Comparison of ENCODE assay signal across 2 cellular contexts in the genomic region with DNA sequence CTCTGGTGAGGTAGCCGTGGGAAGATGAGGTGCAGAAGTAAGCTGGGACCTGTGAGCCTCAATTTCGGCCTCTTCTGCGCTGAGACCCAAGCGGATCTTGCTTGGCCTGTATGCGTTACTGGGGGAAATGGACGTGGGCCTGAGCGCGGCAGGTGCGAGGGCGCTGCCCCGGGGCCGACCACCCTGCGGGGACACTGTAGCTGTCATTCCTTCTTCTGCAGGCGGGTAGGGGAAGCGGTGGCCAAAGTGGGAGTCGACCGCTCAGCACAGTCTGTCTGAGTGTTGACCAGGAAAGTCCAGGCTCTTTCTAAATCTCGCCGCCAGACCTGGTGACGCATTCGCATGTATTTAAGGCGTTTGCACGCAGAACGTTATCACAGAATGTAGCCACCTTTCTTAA.
TF ChIP-seq lines count a peak whose summit lies in the region.

No MANE protein-coding gene starts in this region.

TF ChIP-seq in GM23338, 12 proteins besides CTCF, POLR2A, EP300 and RAD21 (continued from another document and continues in another):
- TF ChIP-seq, protein P1, sequence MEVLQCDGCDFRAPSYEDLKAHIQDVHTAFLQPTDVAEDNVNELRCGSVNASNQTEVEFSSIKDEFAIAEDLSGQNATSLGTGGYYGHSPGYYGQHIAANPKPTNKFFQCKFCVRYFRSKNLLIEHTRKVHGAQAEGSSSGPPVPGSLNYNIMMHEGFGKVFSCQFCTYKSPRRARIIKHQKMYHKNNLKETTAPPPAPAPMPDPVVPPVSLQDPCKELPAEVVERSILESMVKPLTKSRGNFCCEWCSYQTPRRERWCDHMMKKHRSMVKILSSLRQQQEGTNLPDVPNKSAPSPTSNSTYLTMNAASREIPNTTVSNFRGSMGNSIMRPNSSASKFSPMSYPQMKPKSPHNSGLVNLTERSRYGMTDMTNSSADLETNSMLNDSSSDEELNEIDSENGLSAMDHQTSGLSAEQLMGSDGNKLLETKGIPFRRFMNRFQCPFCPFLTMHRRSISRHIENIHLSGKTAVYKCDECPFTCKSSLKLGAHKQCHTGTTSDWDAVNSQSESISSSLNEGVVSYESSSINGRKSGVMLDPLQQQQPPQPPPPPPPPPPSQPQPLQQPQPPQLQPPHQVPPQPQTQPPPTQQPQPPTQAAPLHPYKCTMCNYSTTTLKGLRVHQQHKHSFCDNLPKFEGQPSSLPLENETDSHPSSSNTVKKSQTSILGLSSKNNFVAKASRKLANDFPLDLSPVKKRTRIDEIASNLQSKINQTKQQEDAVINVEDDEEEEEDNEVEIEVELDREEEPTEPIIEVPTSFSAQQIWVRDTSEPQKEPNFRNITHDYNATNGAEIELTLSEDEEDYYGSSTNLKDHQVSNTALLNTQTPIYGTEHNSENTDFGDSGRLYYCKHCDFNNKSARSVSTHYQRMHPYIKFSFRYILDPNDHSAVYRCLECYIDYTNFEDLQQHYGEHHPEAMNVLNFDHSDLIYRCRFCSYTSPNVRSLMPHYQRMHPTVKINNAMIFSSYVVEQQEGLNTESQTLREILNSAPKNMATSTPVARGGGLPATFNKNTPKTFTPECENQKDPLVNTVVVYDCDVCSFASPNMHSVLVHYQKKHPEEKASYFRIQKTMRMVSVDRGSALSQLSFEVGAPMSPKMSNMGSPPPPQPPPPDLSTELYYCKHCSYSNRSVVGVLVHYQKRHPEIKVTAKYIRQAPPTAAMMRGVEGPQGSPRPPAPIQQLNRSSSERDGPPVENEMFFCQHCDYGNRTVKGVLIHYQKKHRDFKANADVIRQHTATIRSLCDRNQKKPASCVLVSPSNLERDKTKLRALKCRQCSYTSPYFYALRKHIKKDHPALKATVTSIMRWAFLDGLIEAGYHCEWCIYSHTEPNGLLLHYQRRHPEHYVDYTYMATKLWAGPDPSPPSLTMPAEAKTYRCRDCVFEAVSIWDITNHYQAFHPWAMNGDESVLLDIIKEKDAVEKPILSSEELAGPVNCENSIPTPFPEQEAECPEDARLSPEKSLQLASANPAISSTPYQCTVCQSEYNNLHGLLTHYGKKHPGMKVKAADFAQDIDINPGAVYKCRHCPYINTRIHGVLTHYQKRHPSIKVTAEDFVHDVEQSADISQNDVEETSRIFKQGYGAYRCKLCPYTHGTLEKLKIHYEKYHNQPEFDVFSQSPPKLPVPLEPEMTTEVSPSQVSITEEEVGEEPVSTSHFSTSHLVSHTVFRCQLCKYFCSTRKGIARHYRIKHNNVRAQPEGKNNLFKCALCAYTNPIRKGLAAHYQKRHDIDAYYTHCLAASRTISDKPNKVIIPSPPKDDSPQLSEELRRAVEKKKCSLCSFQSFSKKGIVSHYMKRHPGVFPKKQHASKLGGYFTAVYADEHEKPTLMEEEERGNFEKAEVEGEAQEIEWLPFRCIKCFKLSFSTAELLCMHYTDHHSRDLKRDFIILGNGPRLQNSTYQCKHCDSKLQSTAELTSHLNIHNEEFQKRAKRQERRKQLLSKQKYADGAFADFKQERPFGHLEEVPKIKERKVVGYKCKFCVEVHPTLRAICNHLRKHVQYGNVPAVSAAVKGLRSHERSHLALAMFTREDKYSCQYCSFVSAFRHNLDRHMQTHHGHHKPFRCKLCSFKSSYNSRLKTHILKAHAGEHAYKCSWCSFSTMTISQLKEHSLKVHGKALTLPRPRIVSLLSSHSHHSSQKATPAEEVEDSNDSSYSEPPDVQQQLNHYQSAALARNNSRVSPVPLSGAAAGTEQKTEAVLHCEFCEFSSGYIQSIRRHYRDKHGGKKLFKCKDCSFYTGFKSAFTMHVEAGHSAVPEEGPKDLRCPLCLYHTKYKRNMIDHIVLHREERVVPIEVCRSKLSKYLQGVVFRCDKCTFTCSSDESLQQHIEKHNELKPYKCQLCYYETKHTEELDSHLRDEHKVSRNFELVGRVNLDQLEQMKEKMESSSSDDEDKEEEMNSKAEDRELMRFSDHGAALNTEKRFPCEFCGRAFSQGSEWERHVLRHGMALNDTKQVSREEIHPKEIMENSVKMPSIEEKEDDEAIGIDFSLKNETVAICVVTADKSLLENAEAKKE (CRISPR knock-in tag; IDR thresholded peaks at IDR 0.05): no peak
- TF ChIP-seq, protein P2, sequence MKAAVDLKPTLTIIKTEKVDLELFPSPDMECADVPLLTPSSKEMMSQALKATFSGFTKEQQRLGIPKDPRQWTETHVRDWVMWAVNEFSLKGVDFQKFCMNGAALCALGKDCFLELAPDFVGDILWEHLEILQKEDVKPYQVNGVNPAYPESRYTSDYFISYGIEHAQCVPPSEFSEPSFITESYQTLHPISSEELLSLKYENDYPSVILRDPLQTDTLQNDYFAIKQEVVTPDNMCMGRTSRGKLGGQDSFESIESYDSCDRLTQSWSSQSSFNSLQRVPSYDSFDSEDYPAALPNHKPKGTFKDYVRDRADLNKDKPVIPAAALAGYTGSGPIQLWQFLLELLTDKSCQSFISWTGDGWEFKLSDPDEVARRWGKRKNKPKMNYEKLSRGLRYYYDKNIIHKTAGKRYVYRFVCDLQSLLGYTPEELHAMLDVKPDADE (IDR thresholded peaks at IDR 0.05): no peak
- no peak for TF ChIP-seq ZNF114 (CRISPR knock-in tag; IDR thresholded peaks at IDR 0.05)
- TF ChIP-seq STAT1 (IDR thresholded peaks at IDR 0.05; ENCODE audit: unreplicated experiment): no peak
- TF ChIP-seq, protein P3, sequence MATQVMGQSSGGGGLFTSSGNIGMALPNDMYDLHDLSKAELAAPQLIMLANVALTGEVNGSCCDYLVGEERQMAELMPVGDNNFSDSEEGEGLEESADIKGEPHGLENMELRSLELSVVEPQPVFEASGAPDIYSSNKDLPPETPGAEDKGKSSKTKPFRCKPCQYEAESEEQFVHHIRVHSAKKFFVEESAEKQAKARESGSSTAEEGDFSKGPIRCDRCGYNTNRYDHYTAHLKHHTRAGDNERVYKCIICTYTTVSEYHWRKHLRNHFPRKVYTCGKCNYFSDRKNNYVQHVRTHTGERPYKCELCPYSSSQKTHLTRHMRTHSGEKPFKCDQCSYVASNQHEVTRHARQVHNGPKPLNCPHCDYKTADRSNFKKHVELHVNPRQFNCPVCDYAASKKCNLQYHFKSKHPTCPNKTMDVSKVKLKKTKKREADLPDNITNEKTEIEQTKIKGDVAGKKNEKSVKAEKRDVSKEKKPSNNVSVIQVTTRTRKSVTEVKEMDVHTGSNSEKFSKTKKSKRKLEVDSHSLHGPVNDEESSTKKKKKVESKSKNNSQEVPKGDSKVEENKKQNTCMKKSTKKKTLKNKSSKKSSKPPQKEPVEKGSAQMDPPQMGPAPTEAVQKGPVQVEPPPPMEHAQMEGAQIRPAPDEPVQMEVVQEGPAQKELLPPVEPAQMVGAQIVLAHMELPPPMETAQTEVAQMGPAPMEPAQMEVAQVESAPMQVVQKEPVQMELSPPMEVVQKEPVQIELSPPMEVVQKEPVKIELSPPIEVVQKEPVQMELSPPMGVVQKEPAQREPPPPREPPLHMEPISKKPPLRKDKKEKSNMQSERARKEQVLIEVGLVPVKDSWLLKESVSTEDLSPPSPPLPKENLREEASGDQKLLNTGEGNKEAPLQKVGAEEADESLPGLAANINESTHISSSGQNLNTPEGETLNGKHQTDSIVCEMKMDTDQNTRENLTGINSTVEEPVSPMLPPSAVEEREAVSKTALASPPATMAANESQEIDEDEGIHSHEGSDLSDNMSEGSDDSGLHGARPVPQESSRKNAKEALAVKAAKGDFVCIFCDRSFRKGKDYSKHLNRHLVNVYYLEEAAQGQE (IDR thresholded peaks at IDR 0.05; ENCODE audit: unreplicated experiment): no peak
- no peak for TF ChIP-seq EZH2 (IDR thresholded peaks at IDR 0.05; ENCODE audit: low read depth, unreplicated experiment)
- no peak for TF ChIP-seq JUNB (IDR thresholded peaks at IDR 0.05; ENCODE audit: unreplicated experiment)
- no peak for TF ChIP-seq CREB1 (CRISPR knock-in tag; IDR thresholded peaks at IDR 0.05; ENCODE audit: low read depth)
- TF ChIP-seq POLR2AphosphoS5 (IDR thresholded peaks at IDR 0.05; ENCODE audit: low read depth): no peak
- TF ChIP-seq EZH2phosphoT487 (IDR thresholded peaks at IDR 0.05; ENCODE audit: unreplicated experiment): no peak

TF ChIP-seq in WTC11, 78 proteins besides CTCF, POLR2A, EP300 and RAD21 (continued from another document):
- TF ChIP-seq, protein P4, sequence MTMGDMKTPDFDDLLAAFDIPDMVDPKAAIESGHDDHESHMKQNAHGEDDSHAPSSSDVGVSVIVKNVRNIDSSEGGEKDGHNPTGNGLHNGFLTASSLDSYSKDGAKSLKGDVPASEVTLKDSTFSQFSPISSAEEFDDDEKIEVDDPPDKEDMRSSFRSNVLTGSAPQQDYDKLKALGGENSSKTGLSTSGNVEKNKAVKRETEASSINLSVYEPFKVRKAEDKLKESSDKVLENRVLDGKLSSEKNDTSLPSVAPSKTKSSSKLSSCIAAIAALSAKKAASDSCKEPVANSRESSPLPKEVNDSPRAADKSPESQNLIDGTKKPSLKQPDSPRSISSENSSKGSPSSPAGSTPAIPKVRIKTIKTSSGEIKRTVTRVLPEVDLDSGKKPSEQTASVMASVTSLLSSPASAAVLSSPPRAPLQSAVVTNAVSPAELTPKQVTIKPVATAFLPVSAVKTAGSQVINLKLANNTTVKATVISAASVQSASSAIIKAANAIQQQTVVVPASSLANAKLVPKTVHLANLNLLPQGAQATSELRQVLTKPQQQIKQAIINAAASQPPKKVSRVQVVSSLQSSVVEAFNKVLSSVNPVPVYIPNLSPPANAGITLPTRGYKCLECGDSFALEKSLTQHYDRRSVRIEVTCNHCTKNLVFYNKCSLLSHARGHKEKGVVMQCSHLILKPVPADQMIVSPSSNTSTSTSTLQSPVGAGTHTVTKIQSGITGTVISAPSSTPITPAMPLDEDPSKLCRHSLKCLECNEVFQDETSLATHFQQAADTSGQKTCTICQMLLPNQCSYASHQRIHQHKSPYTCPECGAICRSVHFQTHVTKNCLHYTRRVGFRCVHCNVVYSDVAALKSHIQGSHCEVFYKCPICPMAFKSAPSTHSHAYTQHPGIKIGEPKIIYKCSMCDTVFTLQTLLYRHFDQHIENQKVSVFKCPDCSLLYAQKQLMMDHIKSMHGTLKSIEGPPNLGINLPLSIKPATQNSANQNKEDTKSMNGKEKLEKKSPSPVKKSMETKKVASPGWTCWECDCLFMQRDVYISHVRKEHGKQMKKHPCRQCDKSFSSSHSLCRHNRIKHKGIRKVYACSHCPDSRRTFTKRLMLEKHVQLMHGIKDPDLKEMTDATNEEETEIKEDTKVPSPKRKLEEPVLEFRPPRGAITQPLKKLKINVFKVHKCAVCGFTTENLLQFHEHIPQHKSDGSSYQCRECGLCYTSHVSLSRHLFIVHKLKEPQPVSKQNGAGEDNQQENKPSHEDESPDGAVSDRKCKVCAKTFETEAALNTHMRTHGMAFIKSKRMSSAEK (CRISPR knock-in tag; IDR thresholded peaks at IDR 0.05; ENCODE audit: borderline replicate concordance): no peak
